ENCODE assay signal across 8 cellular contexts in genomic region chr7:7424151-7424873, GRCh38.
DNase-seq lines count a peak whose midpoint lies in the region; ATAC-seq and TF ChIP-seq lines count a peak whose summit lies in the region.

No MANE protein-coding gene starts in this region.

- H3K4me3 ChIP-seq in gastroesophageal sphincter = peak overlapping the region; percentile 53 to 88
- peak overlapping the region; percentile 60 for H3K4me3 ChIP-seq in urinary bladder (ENCODE audit: low read depth, low read length)

- 31 to 43% methylated on average over 11 to 14 of the region's 14 CpGs for WGBS in gastroesophageal sphincter (ENCODE audit: low coverage in 1 of 2), 2 donors
- WGBS in urinary bladder = 31% methylated on average over 14 of the region's 14 CpGs

- in situ Hi-C loops in KBM-7 (cut with MboI; ENCODE audit: low pct_unique_long_range_greater_than_20kb, low sequenced_read_pairs) = no loop called here

- no peaks in the 10 kb centered on the region for H3K9me3 ChIP-seq in gastroesophageal sphincter

- no peak for TF ChIP-seq POLR2A in gastroesophageal sphincter (IDR thresholded peaks at IDR 0.05)

- H3K36me3 ChIP-seq in gastroesophageal sphincter (no peaks in the 10 kb centered on the region), urinary bladder (ENCODE audit: insufficient read depth) (no peaks in the 10 kb centered on the region)

- H3K4me1 ChIP-seq in gastroesophageal sphincter = peaks cover 0 to 7% (median 0%) of the 10 kb centered on the region in 3 donors
- no peaks in the 10 kb centered on the region for H3K4me1 ChIP-seq in urinary bladder (ENCODE audit: insufficient read depth)

- ATAC-seq in GM21786 (IDR thresholded peaks at IDR 0.05; ENCODE audit: unreplicated experiment) (peak; percentile 78), gastroesophageal sphincter (peak; percentile 67)

- TF ChIP-seq EP300 in gastroesophageal sphincter (IDR thresholded peaks at IDR 0.05) = no peak

- peak; percentile 74 for DNase-seq in EH (ENCODE audit: low read depth)
- DNase-seq in KBM-7 = peak; percentile 73
- peak; percentile 78 for DNase-seq in OCI-M1 (lab: John Stamatoyannopoulos, UW)
- DNase-seq in activated effector memory CD4-positive, alpha-beta T cell treated with anti-CD3 and anti-CD28 coated beads, Interleukin-2, amount 50 U/mL, for 16 hours = peak; percentile 70
- peak; percentile 8 for DNase-seq in occipital lobe (lab: John Stamatoyannopoulos, UW)

- no peaks in the 10 kb centered on the region for H3K27me3 ChIP-seq in gastroesophageal sphincter

- peak; percentile 20 to 76 (median 56) for TF ChIP-seq CTCF in gastroesophageal sphincter (IDR thresholded peaks at IDR 0.05)

- H3K27ac ChIP-seq in gastroesophageal sphincter (peak overlapping the region in 2 of 4 donors; percentile 8 to 57), urinary bladder (ENCODE audit: low read depth) (no peak overlapping the region)

Comparison
In these comparisons a context has a peak if more than half of its experiments do, and no peak if none do; other contexts are left out.
1. DNase-seq: peak in every context shown above with its lines; median percentile 78 in OCI-M1; 74 in EH; 73 in KBM-7; 70 in activated effector memory CD4-positive, alpha-beta T cell treated with anti-CD3 and anti-CD28 coated beads, Interleukin-2, amount 50 U/mL, for 16 hours; 8 in occipital lobe.